10 cellular contexts compared by ENCODE assay signal in the genomic region with DNA sequence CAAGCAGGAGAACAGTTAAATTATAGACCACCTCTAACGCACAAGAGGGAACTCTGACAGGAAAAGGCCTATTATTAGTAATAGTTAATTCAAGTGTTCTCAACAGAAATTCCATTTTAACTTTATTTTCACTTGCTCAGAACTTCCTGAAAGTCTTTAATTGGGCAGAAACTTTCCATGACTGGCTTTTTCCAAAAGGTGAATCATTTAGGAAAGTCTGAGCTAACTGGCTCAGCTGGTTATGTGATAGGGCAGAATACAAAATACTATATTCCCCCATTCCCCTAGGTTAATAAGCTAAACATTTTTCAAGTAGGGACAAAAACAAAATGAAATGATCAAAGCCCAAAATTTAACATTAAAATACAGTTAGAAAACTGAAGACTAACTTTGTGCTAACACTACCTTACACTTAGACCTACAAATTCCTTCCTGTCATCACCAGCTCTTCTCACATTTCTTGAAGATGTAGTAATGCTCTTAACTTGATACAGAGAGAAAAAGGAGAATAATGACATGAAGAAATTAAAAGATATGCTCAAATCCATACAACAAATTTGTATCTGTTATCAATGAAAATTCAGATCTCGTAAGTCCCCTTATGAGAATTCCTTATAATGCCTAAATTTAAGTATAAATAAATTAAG. TPM values are rescaled to one million over a fixed set of nuclear protein-coding genes. Genes with fewer than 3 reads are reported as not detected.
DNase-seq lines count a peak whose midpoint lies in the region; ATAC-seq and TF ChIP-seq lines count a peak whose summit lies in the region.
"Had no signal": no experiment of that assay in that cellular context is flagged by ENCODE, and none has a peak within 500 bp of the region (broad histone marks: within the 10 kb centered on the region; RNA-seq: fewer than 3 reads in every experiment).

No MANE protein-coding gene starts in this region.

- H3K4me3 Mint-ChIP-seq in activated T-cell treated with anti-CD3 and anti-CD28 coated beads, Interleukin-2, amount 50 U/mL, for 72 hours: peak overlapping the region in 1 of 2 donors; percentile 25
- H3K4me3 Mint-ChIP-seq in activated T-cell treated with anti-CD3 and anti-CD28 coated beads, Interleukin-2, amount 50 U/mL, for 4 hours: no peak overlapping the region
- H3K4me3 Mint-ChIP-seq in type B pancreatic cell: no peak overlapping the region

- no peaks in the 10 kb centered on the region for H3K9me3 ChIP-seq in mesenchymal stem cell (ENCODE audit: control insufficient read depth, low read length)

- TF ChIP-seq CTCF in type B pancreatic cell (conservative IDR thresholded peaks at IDR 0.05): no peak

- H3K9ac ChIP-seq in mesenchymal stem cell (ENCODE audit: low read length): peak overlapping the region; percentile 93

- no peak overlapping the region for H3K23ac ChIP-seq in mesenchymal stem cell (ENCODE audit: low read length in 2 of 2)

- H3K27me3 ChIP-seq in mesenchymal stem cell (ENCODE audit: control insufficient read depth in 1 of 2, insufficient read depth in 1 of 2, low read length in 2 of 2): no peaks in the 10 kb centered on the region

- peak overlapping the region; percentile 82 for H3K27ac ChIP-seq in mesenchymal stem cell (ENCODE audit: low read length, poor library complexity, severe bottlenecking)

- no peak overlapping the region for H2BK12ac ChIP-seq in mesenchymal stem cell (ENCODE audit: low read length in 2 of 2)

- no peak overlapping the region for H3K4ac ChIP-seq in mesenchymal stem cell (ENCODE audit: low read depth in 1 of 2, low read length in 2 of 2)

- intact Hi-C loops in posterior cingulate gyrus (cut with DNase I): no loop called here

- H3K27me3 Mint-ChIP-seq in activated T-cell treated with anti-CD3 and anti-CD28 coated beads, Interleukin-2, amount 50 U/mL, for 72 hours (ENCODE audit: low read depth): no peaks in the 10 kb centered on the region
- no peaks in the 10 kb centered on the region for H3K27me3 Mint-ChIP-seq in activated T-cell treated with anti-CD3 and anti-CD28 coated beads, Interleukin-2, amount 50 U/mL, for 4 hours (ENCODE audit: low read depth)
- no peaks in the 10 kb centered on the region for H3K27me3 Mint-ChIP-seq in type B pancreatic cell

- no peak overlapping the region for H2AFZ ChIP-seq in mesenchymal stem cell (ENCODE audit: low read depth, low read length)

- H3K27ac Mint-ChIP-seq in activated T-cell treated with anti-CD3 and anti-CD28 coated beads, Interleukin-2, amount 50 U/mL, for 72 hours: peak overlapping the region; percentile 81
- peak overlapping the region; percentile 77 for H3K27ac Mint-ChIP-seq in type B pancreatic cell

- H2AK5ac ChIP-seq in mesenchymal stem cell (ENCODE audit: low read length, severe bottlenecking): no peak overlapping the region

- no peaks in the 10 kb centered on the region for H3K9me3 Mint-ChIP-seq in activated T-cell treated with anti-CD3 and anti-CD28 coated beads, Interleukin-2, amount 50 U/mL, for 72 hours
- no peaks in the 10 kb centered on the region for H3K9me3 Mint-ChIP-seq in activated T-cell treated with anti-CD3 and anti-CD28 coated beads, Interleukin-2, amount 50 U/mL, for 4 hours
- no peaks in the 10 kb centered on the region for H3K9me3 Mint-ChIP-seq in type B pancreatic cell

- H3K4me3 ChIP-seq in mesenchymal stem cell (ENCODE audit: insufficient read depth in 1 of 2, low read depth in 1 of 2, low read length in 2 of 2): no peak overlapping the region
- H3K4me3 ChIP-seq: GM12878 had no signal

- peaks cover 10% of the 10 kb centered on the region for H3K4me1 Mint-ChIP-seq in activated T-cell treated with anti-CD3 and anti-CD28 coated beads, Interleukin-2, amount 50 U/mL, for 72 hours (ENCODE audit: low read depth)
- peaks cover 16% of the 10 kb centered on the region for H3K4me1 Mint-ChIP-seq in activated T-cell treated with anti-CD3 and anti-CD28 coated beads, Interleukin-2, amount 50 U/mL, for 4 hours (ENCODE audit: low read depth)
- H3K4me1 Mint-ChIP-seq in type B pancreatic cell (ENCODE audit: unreplicated experiment): peaks cover 8% of the 10 kb centered on the region

- WGBS in mesenchymal stem cell: no CpG with 5 or more reads among the region's 2 CpGs

- H4K91ac ChIP-seq in mesenchymal stem cell (ENCODE audit: low read length): no peak overlapping the region

- no peak overlapping the region for H2BK5ac ChIP-seq in mesenchymal stem cell (ENCODE audit: low read depth, low read length, poor library complexity, severe bottlenecking)

- DNase-seq in activated T-cell treated with anti-CD3 and anti-CD28 coated beads, Interleukin-2, amount 50 U/mL, for 72 hours: no peak
- DNase-seq in activated T-cell treated with anti-CD3 and anti-CD28 coated beads, Interleukin-2, amount 50 U/mL, for 4 hours: no peak
- peak; percentile 47 for DNase-seq in dedifferentiated amniotic fluid mesenchymal stem cell (ENCODE audit: extremely low spot score)
- DNase-seq in mesenchymal stem cell: peak; percentile 87
- DNase-seq in type B pancreatic cell (ENCODE audit: extremely low spot score, unreplicated experiment): no peak
- DNase-seq in SW480 (ENCODE audit: low spot score): no peak
- DNase-seq in posterior cingulate gyrus: no peak
- DNase-seq in medulla oblongata (ENCODE audit: extremely low spot score): no peak
- DNase-seq: glutamatergic neuron had no signal

- no peak overlapping the region for H3K18ac ChIP-seq in mesenchymal stem cell (ENCODE audit: low read depth in 1 of 2, low read length in 2 of 2)

- H3K4me1 ChIP-seq in mesenchymal stem cell (ENCODE audit: control insufficient read depth, insufficient read depth, low read depth, low read length): peaks cover 6% of the 10 kb centered on the region

- H3K14ac ChIP-seq in mesenchymal stem cell (ENCODE audit: low read length in 2 of 2): no peak overlapping the region

- ATAC-seq in activated T-cell treated with anti-CD3 and anti-CD28 coated beads, Interleukin-2, amount 50 U/mL, for 72 hours (replicated peaks in 1 of 2): no peak
- no peak for ATAC-seq in activated T-cell treated with anti-CD3 and anti-CD28 coated beads, Interleukin-2, amount 50 U/mL, for 4 hours

- H3K36me3 ChIP-seq in mesenchymal stem cell (ENCODE audit: control insufficient read depth in 1 of 2, insufficient read depth in 2 of 2, low read depth in 1 of 2, low read length in 2 of 2): peaks cover 18 to 24% of the 10 kb centered on the region in 2 experiments

- no peak overlapping the region for H4K8ac ChIP-seq in mesenchymal stem cell (ENCODE audit: low read length)

- no peak overlapping the region for H2BK120ac ChIP-seq in mesenchymal stem cell (ENCODE audit: low read depth, low read length)

- H3K79me1 ChIP-seq in mesenchymal stem cell (replicated peaks; ENCODE audit: low read length, poor library complexity, severe bottlenecking): peaks cover 21% of the 10 kb centered on the region

- H2BK15ac ChIP-seq in mesenchymal stem cell (ENCODE audit: low read depth, poor library complexity, severe bottlenecking): no peak overlapping the region

- no peak overlapping the region for H3K4me2 ChIP-seq in mesenchymal stem cell (ENCODE audit: low read length, poor library complexity, severe bottlenecking)

- H3K36me3 Mint-ChIP-seq in activated T-cell treated with anti-CD3 and anti-CD28 coated beads, Interleukin-2, amount 50 U/mL, for 72 hours (ENCODE audit: insufficient read depth in 2 of 2): no peaks in the 10 kb centered on the region
- peaks cover 12% of the 10 kb centered on the region for H3K36me3 Mint-ChIP-seq in activated T-cell treated with anti-CD3 and anti-CD28 coated beads, Interleukin-2, amount 50 U/mL, for 4 hours (ENCODE audit: insufficient read depth)
- H3K36me3 Mint-ChIP-seq in type B pancreatic cell: peaks cover 13% of the 10 kb centered on the region

RNA-seq across cellular contexts. Expression of a gene that starts 31.0 kb away (rescaled TPM):
- total RNA-seq in activated T-cell treated with anti-CD3 and anti-CD28 coated beads, Interleukin-2, amount 50 U/mL, for 72 hours: 10 to 100 TPM; 25.7 to 32.1 TPM
- 10 to 100 TPM; 28.3 to 33.2 (median 28.6) TPM for total RNA-seq in activated T-cell treated with anti-CD3 and anti-CD28 coated beads, Interleukin-2, amount 50 U/mL, for 4 hours
- 112 TPM for polyA plus RNA-seq in mesenchymal stem cell (2013, experiment 1 of 2)
- 112 TPM for polyA plus RNA-seq in mesenchymal stem cell (2013, experiment 2 of 2)
- 62.5 and 84.9 TPM in 2 replicates for total RNA-seq in type B pancreatic cell (ENCODE audit: low replicate concordance)

Comparison
In these comparisons a context has a peak if more than half of its experiments do, and no peak if none do; other contexts are left out.
1. DNase-seq: peak in dedifferentiated amniotic fluid mesenchymal stem cell (single experiment) and mesenchymal stem cell (single experiment); none in activated T-cell treated with anti-CD3 and anti-CD28 coated beads, Interleukin-2, amount 50 U/mL, for 72 hours (0 of 2), activated T-cell treated with anti-CD3 and anti-CD28 coated beads, Interleukin-2, amount 50 U/mL, for 4 hours (single experiment), type B pancreatic cell (single experiment), SW480 (single experiment), posterior cingulate gyrus (0 of 10) and medulla oblongata (single experiment).